Comparison of ENCODE assay signal across 11 cellular contexts in the genomic region with DNA sequence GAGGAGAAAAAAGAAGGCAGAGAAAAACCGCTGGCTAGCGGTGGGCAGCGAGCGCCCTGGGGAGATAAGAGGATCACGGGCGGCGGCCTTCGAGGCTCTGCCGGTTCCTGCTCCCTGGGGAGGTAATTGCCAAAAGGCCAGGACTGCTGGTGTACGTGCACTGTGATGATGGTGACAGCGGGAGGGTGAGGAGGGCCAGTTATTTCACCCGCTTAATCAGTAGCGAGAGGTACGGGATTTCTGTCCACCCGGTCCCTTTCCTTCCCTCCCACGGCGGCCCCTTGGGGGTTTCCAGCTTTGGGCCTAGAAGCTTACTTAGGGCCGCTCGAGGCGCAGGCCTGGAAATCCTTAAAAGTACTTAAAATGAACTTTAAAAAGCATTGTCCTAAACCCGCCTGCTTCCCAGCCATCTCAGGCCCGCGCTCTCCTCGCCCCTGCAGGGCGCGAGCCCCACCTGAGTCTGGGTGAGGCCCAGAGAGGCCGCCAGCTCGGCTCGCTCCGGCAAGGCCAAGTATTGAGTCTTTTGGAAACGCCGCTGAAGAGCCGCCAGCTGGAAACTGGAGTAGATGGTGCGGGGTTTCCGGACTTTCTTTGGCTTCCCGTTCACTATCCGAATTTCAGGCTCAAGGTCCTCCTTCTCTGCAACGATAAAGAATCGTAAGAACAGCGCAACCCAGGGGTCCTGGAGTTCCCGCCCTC. TPM values are rescaled to one million over a fixed set of nuclear protein-coding genes. Genes with fewer than 3 reads are reported as not detected.
A peak's percentile ranks its signal among the peaks of the same experiment; 100 is the strongest.
DNase-seq lines count a peak whose midpoint lies in the region; ATAC-seq and TF ChIP-seq lines count a peak whose summit lies in the region.
"Had no signal": no experiment of that assay in that cellular context is flagged by ENCODE, and none has a peak within 500 bp of the region (broad histone marks: within the 10 kb centered on the region; RNA-seq: fewer than 3 reads in every experiment).

No MANE protein-coding gene starts in this region.

- H3K27me3 Mint-ChIP-seq in osteocyte (ENCODE audit: unreplicated experiment) = no peaks in the 10 kb centered on the region

- no peak overlapping the region for H3K27ac ChIP-seq in body of pancreas
- H3K27ac ChIP-seq: foreskin keratinocyte had no signal

- DNase-seq in NCI-H510A treated with DMSO at 0.1 percent for 48 hours (lab: John Stamatoyannopoulos, UW) (peak; percentile 61), NCI-H510A (lab: John Stamatoyannopoulos, UW) (no peak), cardiac fibroblast (ENCODE audit: low read depth in 2 of 2) (no peak), osteocyte (ENCODE audit: extremely low spot score, unreplicated experiment) (no peak), NOMO-1 (lab: John Stamatoyannopoulos, UW; ENCODE audit: unreplicated experiment in 2 of 2) (no peak), body of pancreas (no peak)
- no peak for DNase-seq in Jurkat, Clone E6-1 (ENCODE audit: low read depth, low spot score)
- no peak for DNase-seq in stimulated activated CD8-positive, alpha-beta memory T cell treated with anti-CD3 and anti-CD28 coated beads, Interleukin-4, amount 100 ng/mL, for 48 hours
- DNase-seq: C1 segment of cervical spinal cord had no signal

- H3K36me3 ChIP-seq in body of pancreas (replicated peaks in 1 of 2; ENCODE audit: insufficient read depth in 1 of 2, low read depth in 2 of 2) = no peaks in the 10 kb centered on the region

- peaks cover 66% of the 10 kb centered on the region for H3K4me1 ChIP-seq in body of pancreas

- peaks cover 13 to 93% of the 10 kb centered on the region in 2 donors for H3K27me3 ChIP-seq in body of pancreas
- H3K27me3 ChIP-seq: foreskin keratinocyte had no signal

- TF ChIP-seq POLR2A in body of pancreas (IDR thresholded peaks at IDR 0.05) = no peak

- H3K4me1 Mint-ChIP-seq in osteocyte (ENCODE audit: unreplicated experiment) = peaks cover 57% of the 10 kb centered on the region

- peak overlapping the region; percentile 68; the same call in 1 of the 2 replicates for H3K4me3 ChIP-seq in Jurkat, Clone E6-1 (ENCODE audit: low read length)
- peak overlapping the region; percentile 61 to 63 for H3K4me3 ChIP-seq in cardiac fibroblast (replicated peaks in 1 of 2; ENCODE audit: low read depth in 2 of 2, low read length in 2 of 2)
- H3K4me3 ChIP-seq in body of pancreas = no peak overlapping the region

- no peaks in the 10 kb centered on the region for H3K9me3 Mint-ChIP-seq in osteocyte (ENCODE audit: unreplicated experiment)

- peak overlapping the region; percentile 94 for H3K27ac Mint-ChIP-seq in osteocyte (ENCODE audit: unreplicated experiment)

- intact Hi-C loops in body of pancreas (cut with DNase I) = loop anchor here (10.0 kb wide), 1 partner anchor 286 kb away; no protein-coding TSS in a partner anchor

- ATAC-seq in body of pancreas = no peak

- WGBS in body of pancreas, 2 donors = 12 to 17% methylated on average over 41 of the region's 41 CpGs

- peak overlapping the region; percentile 96 for H3K4me3 Mint-ChIP-seq in osteocyte (ENCODE audit: unreplicated experiment)

- peaks cover 6% of the 10 kb centered on the region for H3K36me3 Mint-ChIP-seq in osteocyte (ENCODE audit: unreplicated experiment)

- H3K9me3 ChIP-seq in body of pancreas = no peaks in the 10 kb centered on the region

- no peak for TF ChIP-seq CTCF in cardiac fibroblast (IDR thresholded peaks at IDR 0.05; ENCODE audit: low read depth, low read length)
- no peak for TF ChIP-seq CTCF in osteocyte (IDR thresholded peaks at IDR 0.05)
- TF ChIP-seq CTCF in body of pancreas (IDR thresholded peaks at IDR 0.05) = no peak

RNA-seq across cellular contexts. Expression of gene DLX2, which starts 1.5 kb away (rescaled TPM):
- polyA plus RNA-seq in Jurkat, Clone E6-1 (2012; ENCODE audit: insufficient read depth, insufficient read length) = 0.42 TPM
- total RNA-seq in osteocyte (17.4 and 17.6 TPM in 2 replicates), body of pancreas (not detected)
- total RNA-seq: T-helper 2 cell treated with Interferon-gamma antibody and Interleukin-4, amounts not matched to agents 100 ng/mL and 5 ng/mL, for 36 hours had no signal

RNA-seq across cellular contexts. Expression of gene DLX1, which starts 15.8 kb away (rescaled TPM):
- 2.7 TPM for polyA plus RNA-seq in Jurkat, Clone E6-1 (2012; ENCODE audit: insufficient read depth, insufficient read length)
- 25.2 and 29.7 TPM in 2 replicates for total RNA-seq in osteocyte
- total RNA-seq in body of pancreas = not detected
- total RNA-seq: T-helper 2 cell treated with Interferon-gamma antibody and Interleukin-4, amounts not matched to agents 100 ng/mL and 5 ng/mL, for 36 hours had no signal

Comparison
In these comparisons a context has a peak if more than half of its experiments do, and no peak if none do; other contexts are left out.
1. H3K4me3 ChIP-seq: peak in Jurkat, Clone E6-1 (single experiment) and cardiac fibroblast (2 of 2); none in body of pancreas (0 of 2).
2. RNA of gene DLX2, which starts 1.5 kb away (total RNA-seq): 17.4 to 17.6 TPM in osteocyte; not detected in body of pancreas; every median in the first group is over 10 times any median in the second.
3. RNA of gene DLX1, which starts 15.8 kb away (total RNA-seq): 25.2 to 29.7 TPM in osteocyte; not detected in body of pancreas; every median in the first group is over 10 times any median in the second.